Comparison of ENCODE assay signal across 32 cellular contexts in genomic region chr10:120538091-120538490, GRCh38.
"Had no signal": no experiment of that assay in that cellular context is flagged by ENCODE, and none has a peak within 500 bp of the region (broad histone marks: within the 10 kb centered on the region; RNA-seq: fewer than 3 reads in every experiment).

No MANE protein-coding gene starts in this region.

- ATAC-seq: activated CD8-positive, alpha-beta T cell treated with anti-CD3 and anti-CD28 coated beads for 36 hours; activated T-cell treated with anti-CD3 and anti-CD28 coated beads, Interleukin-2, amount 50 U/mL, for 4 hours; activated T-helper 17 cell treated with anti-CD3 and anti-CD28 coated beads, Interleukin-2, amount 50 U/mL, for 72 hours; pancreas; psoas muscle; stimulated activated memory B cell treated with anti-CD40 and anti-IgM and Interleukin-4, amounts not matched to agents 10 μg/mL and 1 μg/mL and 100 μg/mL, for 72 hours; stimulated activated naive CD8-positive, alpha-beta T cell treated with anti-CD3 and anti-CD28 coated beads, Interleukin-15, amount 100 ng/mL, for 72 hours; T-helper 17 cell had no signal

- H3K9me3 ChIP-seq: pancreas, psoas muscle, sigmoid colon, uterus had no signal

- FAIRE-seq: astrocyte, colon, endometrium, kidney, pancreas, small intestine had no signal

- H3K36me3 ChIP-seq: pancreas, sigmoid colon, uterus had no signal

- DNase-seq: activated CD4-positive, alpha-beta T cell treated with anti-CD3 and anti-CD28 coated beads, Interleukin-2, amount 50 U/mL, for 1 hour; activated CD4-positive, CD25-positive, alpha-beta regulatory T cell treated with anti-CD3 and anti-CD28 coated beads, Interleukin-2, amount 50 U/mL, for 72 hours; activated CD8-positive, alpha-beta T cell treated with anti-CD3 and anti-CD28 coated beads for 36 hours; activated gamma-delta T cell treated with Interleukin-2 at 50 U/mL for 16 hours; activated naive CD4-positive, alpha-beta T cell treated with anti-CD3 and anti-CD28 coated beads, Interleukin-2, amount 50 U/mL, for 16 hours; activated T-cell treated with anti-CD3 and anti-CD28 coated beads, Interleukin-2, amount 50 U/mL, for 4 hours; amniotic stem cell; dermis blood vessel endothelial cell; effector CD4-positive, alpha-beta T cell; foreskin fibroblast; head of caudate nucleus; hippocampal formation; kidney; naive B cell; nephron progenitor cell; nucleus accumbens; pancreas; psoas muscle; sigmoid colon; small intestine; stimulated activated CD4-positive, alpha-beta T cell treated with anti-CD3 and anti-CD28 coated beads, Interleukin-4, amount 100 ng/mL, for 4 hours; stimulated activated CD8-positive, alpha-beta memory T cell treated with anti-CD3 and anti-CD28 coated beads, Interleukin-4, amount 100 ng/mL, for 48 hours; stimulated activated naive CD8-positive, alpha-beta T cell treated with anti-CD3 and anti-CD28 coated beads, Interleukin-15, amount 100 ng/mL, for 72 hours; T-helper 17 cell; T1000; uterus had no signal

- H3K4me3 ChIP-seq: pancreas, psoas muscle, sigmoid colon, uterus had no signal

- H3K27ac ChIP-seq: epithelial cell of prostate, pancreas, psoas muscle, sigmoid colon, uterus had no signal

- H3K4me1 ChIP-seq: pancreas, psoas muscle, sigmoid colon, uterus had no signal

- H3K27me3 ChIP-seq: sigmoid colon, uterus had no signal
